ENCODE assay signal across 9 cellular contexts in the genomic region with DNA sequence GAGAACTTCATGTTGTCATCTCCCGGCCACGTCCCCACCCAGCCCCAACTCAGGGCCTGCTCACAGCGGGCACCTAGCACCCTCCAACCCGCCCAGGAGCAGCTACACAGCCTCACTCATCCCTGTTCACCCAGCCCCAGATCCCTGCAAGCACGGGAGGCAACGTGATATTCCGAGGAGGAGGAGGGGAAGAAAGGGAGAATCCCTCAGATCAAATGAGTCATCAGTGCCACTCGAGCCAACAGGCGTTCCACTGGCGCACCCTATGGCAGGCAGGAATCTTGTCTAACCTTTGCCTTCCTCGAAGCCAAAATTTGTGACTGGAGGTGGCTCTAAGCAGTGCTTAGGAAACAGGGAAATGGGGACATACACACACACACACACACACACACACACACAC. TPM values are rescaled to one million over a fixed set of nuclear protein-coding genes. Genes with fewer than 3 reads are reported as not detected.
DNase-seq lines count a peak whose midpoint lies in the region; ATAC-seq and TF ChIP-seq lines count a peak whose summit lies in the region.
"Had no signal": no experiment of that assay in that cellular context is flagged by ENCODE, and none has a peak within 500 bp of the region (broad histone marks: within the 10 kb centered on the region; RNA-seq: fewer than 3 reads in every experiment).

No MANE protein-coding gene starts in this region.

- H3K4me1 ChIP-seq in HEK293 (ENCODE audit: control insufficient read depth, insufficient read depth, low read length) (no peaks in the 10 kb centered on the region), testis (peaks cover 5% of the 10 kb centered on the region)

- H3K36me3 ChIP-seq in HEK293 (ENCODE audit: control insufficient read depth in 2 of 2, insufficient read depth in 1 of 2, low read length in 2 of 2) (no peaks in the 10 kb centered on the region), testis (ENCODE audit: low read depth, missing control alignments) (no peaks in the 10 kb centered on the region), WERI-Rb-1 (no peaks in the 10 kb centered on the region)

- POLR2A ChIA-PET in HEK293 (lab: Yijun Ruan, JAX), result no interaction called here

- peak; percentile 47 for DNase-seq in RKO (ENCODE audit: low spot score)
- DNase-seq in fibroblast of the conjunctiva (ENCODE audit: low read depth), result peak; percentile 6
- DNase-seq in testis, result peak; percentile 59
- no peak for DNase-seq in WERI-Rb-1
- DNase-seq: NCI-H446 treated with DMSO at 0.1 percent for 48 hours had no signal

- ATAC-seq in HG03571 (IDR thresholded peaks at IDR 0.05; ENCODE audit: unreplicated experiment) (no peak), HG03108 (IDR thresholded peaks at IDR 0.05; ENCODE audit: unreplicated experiment) (no peak)

- CTCF ChIA-PET in HEK293 (lab: Yijun Ruan, JAX), result interaction anchor here (0.7 to 1.5 kb wide), 2 partner anchors 11 to 215 kb away, joined by 3 read pairs; no protein-coding TSS in a partner anchor

- H3K9me3 ChIP-seq in HEK293 (ENCODE audit: control insufficient read depth, insufficient read depth, low read depth, low read length), result no peaks in the 10 kb centered on the region
- no peaks in the 10 kb centered on the region for H3K9me3 ChIP-seq in testis
- H3K9me3 ChIP-seq in WERI-Rb-1 (ENCODE audit: severe bottlenecking), result no peaks in the 10 kb centered on the region

- no peak overlapping the region for H3K27ac ChIP-seq in HEK293 (ENCODE audit: extremely low read depth, low read depth, low read length)
- no peak overlapping the region for H3K27ac ChIP-seq in testis
- H3K27ac ChIP-seq in WERI-Rb-1, result no peak overlapping the region
- H3K27ac ChIP-seq: epithelial cell of prostate had no signal

- H3K27me3 ChIP-seq in testis, result no peaks in the 10 kb centered on the region
- H3K27me3 ChIP-seq in WERI-Rb-1 (ENCODE audit: insufficient read depth, low read depth, severe bottlenecking), result no peaks in the 10 kb centered on the region

- H3K4me3 ChIP-seq in HEK293 (ENCODE audit: low read depth, low read length) (no peak overlapping the region), testis (no peak overlapping the region), WERI-Rb-1 (ENCODE audit: low read depth, low read length) (no peak overlapping the region)

- WGBS in testis, 2 donors, result 46 to 63% methylated on average over 4 to 11 of the region's 11 CpGs

- TF ChIP-seq CTCF in HEK293 (tag by site-specific recombination; IDR thresholded peaks at IDR 0.05), result 0 out of 2 replicates have a peak, but pooled peaks have one; percentile 34
- no peak for TF ChIP-seq CTCF in testis (IDR thresholded peaks at IDR 0.05)
- TF ChIP-seq CTCF in WERI-Rb-1 (IDR thresholded peaks at IDR 0.05; ENCODE audit: low read depth, low read length), result no peak

- TF ChIP-seq POLR2A in testis (IDR thresholded peaks at IDR 0.05), result no peak

- intact Hi-C loops in testis (cut with DNase I; ENCODE audit: low total_unique reads), result loop anchor here (5.0 kb wide), 1 partner anchor 217 kb away; no protein-coding TSS in a partner anchor

TF ChIP-seq in HEK293, 187 proteins besides CTCF, POLR2A, EP300 and RAD21 (continues in another document):
- peak; percentile 48; the same call in 1 of the 2 replicates for TF ChIP-seq KLF1 (tag by site-specific recombination; IDR thresholded peaks at IDR 0.05)
- no peak for TF ChIP-seq MZF1 (tag by site-specific recombination; IDR thresholded peaks at IDR 0.05; ENCODE audit: borderline replicate concordance)
- TF ChIP-seq, protein P1, sequence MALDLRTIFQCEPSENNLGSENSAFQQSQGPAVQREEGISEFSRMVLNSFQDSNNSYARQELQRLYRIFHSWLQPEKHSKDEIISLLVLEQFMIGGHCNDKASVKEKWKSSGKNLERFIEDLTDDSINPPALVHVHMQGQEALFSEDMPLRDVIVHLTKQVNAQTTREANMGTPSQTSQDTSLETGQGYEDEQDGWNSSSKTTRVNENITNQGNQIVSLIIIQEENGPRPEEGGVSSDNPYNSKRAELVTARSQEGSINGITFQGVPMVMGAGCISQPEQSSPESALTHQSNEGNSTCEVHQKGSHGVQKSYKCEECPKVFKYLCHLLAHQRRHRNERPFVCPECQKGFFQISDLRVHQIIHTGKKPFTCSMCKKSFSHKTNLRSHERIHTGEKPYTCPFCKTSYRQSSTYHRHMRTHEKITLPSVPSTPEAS (tag by site-specific recombination; IDR thresholded peaks at IDR 0.05), result peak; percentile 74; the same call in 1 of the 2 replicates
- TF ChIP-seq ZNF37A (tag by site-specific recombination; IDR thresholded peaks at IDR 0.05), result no peak
- TF ChIP-seq, protein P2, sequence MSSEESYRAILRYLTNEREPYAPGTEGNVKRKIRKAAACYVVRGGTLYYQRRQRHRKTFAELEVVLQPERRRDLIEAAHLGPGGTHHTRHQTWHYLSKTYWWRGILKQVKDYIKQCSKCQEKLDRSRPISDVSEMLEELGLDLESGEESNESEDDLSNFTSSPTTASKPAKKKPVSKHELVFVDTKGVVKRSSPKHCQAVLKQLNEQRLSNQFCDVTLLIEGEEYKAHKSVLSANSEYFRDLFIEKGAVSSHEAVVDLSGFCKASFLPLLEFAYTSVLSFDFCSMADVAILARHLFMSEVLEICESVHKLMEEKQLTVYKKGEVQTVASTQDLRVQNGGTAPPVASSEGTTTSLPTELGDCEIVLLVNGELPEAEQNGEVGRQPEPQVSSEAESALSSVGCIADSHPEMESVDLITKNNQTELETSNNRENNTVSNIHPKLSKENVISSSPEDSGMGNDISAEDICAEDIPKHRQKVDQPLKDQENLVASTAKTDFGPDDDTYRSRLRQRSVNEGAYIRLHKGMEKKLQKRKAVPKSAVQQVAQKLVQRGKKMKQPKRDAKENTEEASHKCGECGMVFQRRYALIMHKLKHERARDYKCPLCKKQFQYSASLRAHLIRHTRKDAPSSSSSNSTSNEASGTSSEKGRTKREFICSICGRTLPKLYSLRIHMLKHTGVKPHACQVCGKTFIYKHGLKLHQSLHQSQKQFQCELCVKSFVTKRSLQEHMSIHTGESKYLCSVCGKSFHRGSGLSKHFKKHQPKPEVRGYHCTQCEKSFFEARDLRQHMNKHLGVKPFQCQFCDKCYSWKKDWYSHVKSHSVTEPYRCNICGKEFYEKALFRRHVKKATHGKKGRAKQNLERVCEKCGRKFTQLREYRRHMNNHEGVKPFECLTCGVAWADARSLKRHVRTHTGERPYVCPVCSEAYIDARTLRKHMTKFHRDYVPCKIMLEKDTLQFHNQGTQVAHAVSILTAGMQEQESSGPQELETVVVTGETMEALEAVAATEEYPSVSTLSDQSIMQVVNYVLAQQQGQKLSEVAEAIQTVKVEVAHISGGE (tag by site-specific recombination; conservative IDR thresholded peaks at IDR 0.05; ENCODE audit: low read depth), result no peak
- TF ChIP-seq ZXDB (tag by site-specific recombination; IDR thresholded peaks at IDR 0.05), result 0 out of 2 replicates have a peak, but pooled peaks have one; percentile 38
- no peak for TF ChIP-seq ZNF350 (tag by site-specific recombination; IDR thresholded peaks at IDR 0.05)
- TF ChIP-seq ZNF266 (tag by site-specific recombination; IDR thresholded peaks at IDR 0.05; ENCODE audit: low read depth), result no peak
- TF ChIP-seq, protein P3, sequence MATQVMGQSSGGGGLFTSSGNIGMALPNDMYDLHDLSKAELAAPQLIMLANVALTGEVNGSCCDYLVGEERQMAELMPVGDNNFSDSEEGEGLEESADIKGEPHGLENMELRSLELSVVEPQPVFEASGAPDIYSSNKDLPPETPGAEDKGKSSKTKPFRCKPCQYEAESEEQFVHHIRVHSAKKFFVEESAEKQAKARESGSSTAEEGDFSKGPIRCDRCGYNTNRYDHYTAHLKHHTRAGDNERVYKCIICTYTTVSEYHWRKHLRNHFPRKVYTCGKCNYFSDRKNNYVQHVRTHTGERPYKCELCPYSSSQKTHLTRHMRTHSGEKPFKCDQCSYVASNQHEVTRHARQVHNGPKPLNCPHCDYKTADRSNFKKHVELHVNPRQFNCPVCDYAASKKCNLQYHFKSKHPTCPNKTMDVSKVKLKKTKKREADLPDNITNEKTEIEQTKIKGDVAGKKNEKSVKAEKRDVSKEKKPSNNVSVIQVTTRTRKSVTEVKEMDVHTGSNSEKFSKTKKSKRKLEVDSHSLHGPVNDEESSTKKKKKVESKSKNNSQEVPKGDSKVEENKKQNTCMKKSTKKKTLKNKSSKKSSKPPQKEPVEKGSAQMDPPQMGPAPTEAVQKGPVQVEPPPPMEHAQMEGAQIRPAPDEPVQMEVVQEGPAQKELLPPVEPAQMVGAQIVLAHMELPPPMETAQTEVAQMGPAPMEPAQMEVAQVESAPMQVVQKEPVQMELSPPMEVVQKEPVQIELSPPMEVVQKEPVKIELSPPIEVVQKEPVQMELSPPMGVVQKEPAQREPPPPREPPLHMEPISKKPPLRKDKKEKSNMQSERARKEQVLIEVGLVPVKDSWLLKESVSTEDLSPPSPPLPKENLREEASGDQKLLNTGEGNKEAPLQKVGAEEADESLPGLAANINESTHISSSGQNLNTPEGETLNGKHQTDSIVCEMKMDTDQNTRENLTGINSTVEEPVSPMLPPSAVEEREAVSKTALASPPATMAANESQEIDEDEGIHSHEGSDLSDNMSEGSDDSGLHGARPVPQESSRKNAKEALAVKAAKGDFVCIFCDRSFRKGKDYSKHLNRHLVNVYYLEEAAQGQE (tag by site-specific recombination; IDR thresholded peaks at IDR 0.05), result no peak
- TF ChIP-seq ZNF558 (tag by site-specific recombination; IDR thresholded peaks at IDR 0.05), result no peak
- no peak for TF ChIP-seq KLF9 (tag by site-specific recombination; IDR thresholded peaks at IDR 0.05; ENCODE audit: low read depth)
- TF ChIP-seq EGR2 (tag by site-specific recombination; IDR thresholded peaks at IDR 0.05; ENCODE audit: low read depth), result no peak

RNA-seq across cellular contexts. Expression of a gene that starts 14.0 kb away (rescaled TPM):
- 10 to 100 TPM; 23.0 to 33.9 TPM for total RNA-seq in testis
- polyA plus RNA-seq in testis (ENCODE audit: insufficient read depth, low read depth, low replicate concordance), result 41.1 TPM

RNA-seq across cellular contexts. Expression of a gene that starts 34.9 kb away (rescaled TPM):
- total RNA-seq in testis, result 10 to 100 TPM; 20.7 to 35.6 TPM
- polyA plus RNA-seq in testis (ENCODE audit: insufficient read depth, low read depth, low replicate concordance), result 69.1 TPM
